In the genomic region with DNA sequence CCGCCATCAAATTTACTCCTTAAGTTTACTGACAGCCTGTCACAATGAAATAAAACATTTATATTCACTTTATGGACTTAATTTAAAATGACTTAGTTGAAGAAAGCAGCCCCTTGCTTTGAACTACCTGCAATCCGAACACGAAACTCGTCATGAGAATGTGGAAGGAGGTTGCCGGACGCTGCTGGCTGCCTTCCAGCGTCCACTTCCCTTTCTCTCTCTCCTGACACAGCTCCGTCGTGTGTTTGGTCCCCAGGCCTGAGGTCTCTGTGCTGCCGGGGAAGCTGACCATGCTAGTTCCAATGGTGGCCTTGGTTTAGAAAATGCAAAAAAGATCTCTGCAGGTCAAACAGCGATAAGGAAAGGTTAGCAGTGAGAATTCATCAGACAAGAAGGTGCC, we compare ENCODE assay signal across 21 cellular contexts.
DNase-seq lines count a peak whose midpoint lies in the region; ATAC-seq lines count a peak whose summit lies in the region.
"Had no signal": no experiment of that assay in that cellular context is flagged by ENCODE, and none has a peak within 500 bp of the region (broad histone marks: within the 10 kb centered on the region; RNA-seq: fewer than 3 reads in every experiment).

No MANE protein-coding gene starts in this region.

- intact Hi-C loops in Right ventricle myocardium superior (cut with DNase I) (no loop called here), cardiac septum (cut with DNase I) (no loop called here)

- no peak for ATAC-seq in Right ventricle myocardium superior (ENCODE audit: poor library complexity)
- ATAC-seq in GM18870 (IDR thresholded peaks at IDR 0.05; ENCODE audit: unreplicated experiment), result no peak
- no peak for ATAC-seq in HG03045 (IDR thresholded peaks at IDR 0.05; ENCODE audit: unreplicated experiment)
- ATAC-seq: A549; activated T-cell treated with anti-CD3 and anti-CD28 coated beads, Interleukin-2, amount 50 U/mL, for 4 hours; gastrocnemius medialis; left lung; naive thymus-derived CD4-positive, alpha-beta T cell; T-helper 17 cell had no signal

- peak; percentile 64 for DNase-seq in Right ventricle myocardium superior
- DNase-seq in cardiac septum (ENCODE audit: low spot score), result no peak
- DNase-seq in NOMO-1 treated with dmso at 0.1 percent for 144 hours (lab: John Stamatoyannopoulos, UW; ENCODE audit: unreplicated experiment), result peak; percentile 1
- DNase-seq in ecto neural progenitor cell (ENCODE audit: low spot score), result peak; percentile 23
- DNase-seq in superior temporal gyrus (ENCODE audit: extremely low spot score), result peak; percentile 13
- no peak for DNase-seq in NCI-H446 (lab: John Stamatoyannopoulos, UW)
- DNase-seq: activated CD4-positive, alpha-beta T cell treated with anti-CD3 and anti-CD28 coated beads, Interleukin-2, amount 50 U/mL, for 1 hour; activated naive CD4-positive, alpha-beta T cell; activated T-cell treated with anti-CD3 and anti-CD28 coated beads, Interleukin-2, amount 50 U/mL, for 4 hours; AML-193; gastrocnemius medialis; left lung; naive thymus-derived CD4-positive, alpha-beta T cell; NCI-H1694; NCI-H510A treated with DMSO at 0.1 percent for 48 hours; stimulated activated CD4-positive, alpha-beta T cell treated with anti-CD3 and anti-CD28 coated beads, Interleukin-2, amount 100 ng/mL, for 24 hours; stomach; T-helper 17 cell had no signal

Comparison
In these comparisons a context has a peak if more than half of its experiments do, and no peak if none do; other contexts are left out.
1. DNase-seq: peak in Right ventricle myocardium superior (single experiment), NOMO-1 treated with dmso at 0.1 percent for 144 hours (single experiment), ecto neural progenitor cell (single experiment) and superior temporal gyrus (single experiment); none in cardiac septum (single experiment) and NCI-H446 (0 of 2).